8 cellular contexts compared by ENCODE assay signal in genomic region chr15:58332676-58333400, GRCh38.
DNase-seq lines count a peak whose midpoint lies in the region; ATAC-seq, FAIRE-seq and TF ChIP-seq lines count a peak whose summit lies in the region.

No MANE protein-coding gene starts in this region.

- TF ChIP-seq POLR2A in H54 (IDR thresholded peaks at IDR 0.05; ENCODE audit: low read depth, low read length) = no peak

- intact Hi-C loops in sciatic nerve (cut with DNase I) = no loop called here

- POLR2A ChIA-PET in T-cell (lab: Charles Lee) = no interaction called here

- no peak overlapping the region for H3K4me3 Mint-ChIP-seq in activated CD8-positive, alpha-beta memory T cell treated with anti-CD3 and anti-CD28 coated beads, Interleukin-2, amount 10 ng/mL, durations not matched to agents 7 days and 5 days
- H3K4me3 Mint-ChIP-seq in T-cell = peak overlapping the region in 1 of 3 donors; percentile 56

- peak overlapping the region; percentile 93 for H3K27ac Mint-ChIP-seq in activated CD8-positive, alpha-beta memory T cell treated with anti-CD3 and anti-CD28 coated beads, Interleukin-2, amount 10 ng/mL, durations not matched to agents 7 days and 5 days
- H3K27ac Mint-ChIP-seq in T-cell = peak overlapping the region; percentile 66 to 82

- no peak for FAIRE-seq in H54 (lab: Jason Lieb, UNC)

- peaks cover 3% of the 10 kb centered on the region for H3K9me3 Mint-ChIP-seq in activated CD8-positive, alpha-beta memory T cell treated with anti-CD3 and anti-CD28 coated beads, Interleukin-2, amount 10 ng/mL, durations not matched to agents 7 days and 5 days (ENCODE audit: low read depth)
- peaks cover 0 to 4% (median 3%) of the 10 kb centered on the region in 3 donors for H3K9me3 Mint-ChIP-seq in T-cell

- H3K4me1 Mint-ChIP-seq in activated CD8-positive, alpha-beta memory T cell treated with anti-CD3 and anti-CD28 coated beads, Interleukin-2, amount 10 ng/mL, durations not matched to agents 7 days and 5 days = peaks cover 42% of the 10 kb centered on the region
- peaks cover 35 to 39% (median 37%) of the 10 kb centered on the region in 3 donors for H3K4me1 Mint-ChIP-seq in T-cell

- CTCF ChIA-PET in activated CD8-positive, alpha-beta memory T cell treated with anti-CD3 and anti-CD28 coated beads, Interleukin-2, amount 10 ng/mL, durations not matched to agents 7 days and 5 days (lab: Charles Lee) = interaction anchor here (1.0 to 1.6 kb wide), 6 partner anchors 15 to 438 kb away, joined by 3 to 8 read pairs (median 3); partner anchors contain the start of gene MINDY2
- CTCF ChIA-PET in T-cell (lab: Charles Lee) = interaction anchor here in 1 of 2 donors (0.5 kb wide), 1 partner anchor 138 kb away, joined by 3 read pairs; no protein-coding TSS in a partner anchor

- peak; percentile 21 for ATAC-seq in activated CD8-positive, alpha-beta memory T cell treated with anti-CD3 and anti-CD28 coated beads, Interleukin-2, amount 10 ng/mL, durations not matched to agents 7 days and 5 days
- ATAC-seq in T-cell (replicated peaks in 1 of 4) (no peak), sciatic nerve (peak; percentile 2)

- H3K27me3 Mint-ChIP-seq in activated CD8-positive, alpha-beta memory T cell treated with anti-CD3 and anti-CD28 coated beads, Interleukin-2, amount 10 ng/mL, durations not matched to agents 7 days and 5 days = no peaks in the 10 kb centered on the region
- H3K27me3 Mint-ChIP-seq in T-cell = no peaks in the 10 kb centered on the region

- no peak for DNase-seq in activated CD8-positive, alpha-beta memory T cell treated with anti-CD3 and anti-CD28 coated beads, Interleukin-2, amount 10 ng/mL, durations not matched to agents 7 days and 5 days
- no peak for DNase-seq in activated CD8-positive, alpha-beta memory T cell treated with anti-CD3 and anti-CD28 coated beads for 24 hours
- DNase-seq in T-cell = no peak
- DNase-seq in fibroblast of peridontal ligament (ENCODE audit: extremely low read depth) = peak; percentile 76
- DNase-seq in sciatic nerve (ENCODE audit: low spot score) = no peak
- DNase-seq in SKM-1 treated with dmso at 0.1 percent for 144 hours (lab: John Stamatoyannopoulos, UW; ENCODE audit: unreplicated experiment) = no peak
- DNase-seq in NAMALWA (ENCODE audit: low spot score) = no peak
- DNase-seq in H54 (ENCODE audit: insufficient read length, low spot score) = no peak

- peaks cover 16% of the 10 kb centered on the region for H3K36me3 Mint-ChIP-seq in activated CD8-positive, alpha-beta memory T cell treated with anti-CD3 and anti-CD28 coated beads, Interleukin-2, amount 10 ng/mL, durations not matched to agents 7 days and 5 days
- no peaks in the 10 kb centered on the region for H3K36me3 Mint-ChIP-seq in T-cell

Comparison
In these comparisons a context has a peak if more than half of its experiments do, and no peak if none do; other contexts are left out.
1. ATAC-seq: peak in activated CD8-positive, alpha-beta memory T cell treated with anti-CD3 and anti-CD28 coated beads, Interleukin-2, amount 10 ng/mL, durations not matched to agents 7 days and 5 days (single experiment) and sciatic nerve (single experiment); none in T-cell (0 of 4).